ENCODE assay signal across 1 cellular context in the genomic region with DNA sequence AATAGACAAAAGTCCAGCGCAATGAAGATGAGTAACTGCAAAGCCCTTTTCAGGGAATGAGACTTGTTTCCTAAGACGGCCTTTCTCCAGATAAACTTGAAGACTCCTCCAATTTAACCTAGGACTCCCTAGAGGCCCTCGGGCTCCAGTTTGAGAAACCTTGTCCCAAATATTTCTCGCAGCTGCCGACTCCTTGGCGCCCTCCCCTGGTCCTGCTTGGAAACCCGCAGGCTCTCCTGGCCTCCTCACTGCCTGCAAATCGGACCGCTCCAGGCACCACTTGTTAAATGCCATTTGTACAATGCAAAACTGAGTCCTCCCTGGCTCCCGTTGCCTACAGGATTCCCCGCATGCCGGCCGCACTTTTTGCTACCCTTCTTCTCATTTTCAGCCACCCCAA.
TF ChIP-seq lines count a peak whose summit lies in the region.

No MANE protein-coding gene starts in this region.

TF ChIP-seq in H1, 55 proteins besides CTCF, POLR2A, EP300 and RAD21 (continued from another document):
- no peak for TF ChIP-seq SAP30 (IDR thresholded peaks at IDR 0.05; ENCODE audit: insufficient read depth, insufficient replicate concordance, low read length)
- TF ChIP-seq ATF3 (IDR thresholded peaks at IDR 0.05; ENCODE audit: insufficient read depth, low read depth, low read length) = no peak
- TF ChIP-seq CREB1 (IDR thresholded peaks at IDR 0.05) = no peak
- no peak for TF ChIP-seq JUN (IDR thresholded peaks at IDR 0.05; ENCODE audit: low read depth, low read length)
- TF ChIP-seq JUND (IDR thresholded peaks at IDR 0.05; ENCODE audit: low read length) = no peak
- TF ChIP-seq GTF2F1 (IDR thresholded peaks at IDR 0.05; ENCODE audit: borderline replicate concordance, low read depth, low read length) = no peak
- TF ChIP-seq EZH2 (IDR thresholded peaks at IDR 0.05; ENCODE audit: low read depth, low read length, severe bottlenecking) = no peak
